In the genomic region with DNA sequence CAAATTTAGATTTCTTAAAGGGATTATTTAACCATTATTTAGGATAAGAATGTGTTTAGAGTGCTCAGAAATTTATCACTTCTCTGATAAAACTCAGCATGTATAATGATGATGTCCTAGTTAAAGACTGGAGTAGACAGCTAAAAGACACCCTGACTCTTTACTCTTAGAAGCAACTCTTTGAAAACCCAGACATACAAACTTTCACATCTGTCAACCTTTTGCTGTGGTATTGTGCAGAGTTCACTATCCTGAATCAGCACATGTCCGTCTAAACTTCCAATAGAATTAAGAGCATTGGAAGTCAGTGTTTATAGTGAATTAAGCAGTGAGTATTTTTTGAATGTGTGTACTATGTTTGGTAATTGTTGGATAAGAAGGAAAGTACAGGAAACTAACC, we compare ENCODE assay signal across 15 cellular contexts. TPM values are rescaled to one million over a fixed set of nuclear protein-coding genes. Genes with fewer than 3 reads are reported as not detected.
DNase-seq lines count a peak whose midpoint lies in the region; ATAC-seq and TF ChIP-seq lines count a peak whose summit lies in the region.
"Had no signal": no experiment of that assay in that cellular context is flagged by ENCODE, and none has a peak within 500 bp of the region (broad histone marks: within the 10 kb centered on the region; RNA-seq: fewer than 3 reads in every experiment).

No MANE protein-coding gene starts in this region.

- H3K14ac ChIP-seq in trophoblast cell (ENCODE audit: low read length) = no peak overlapping the region

- H3K36me3 ChIP-seq in KMS-11 (ENCODE audit: insufficient read depth) = no peaks in the 10 kb centered on the region
- no peaks in the 10 kb centered on the region for H3K36me3 ChIP-seq in trophoblast cell (ENCODE audit: control insufficient read depth in 1 of 2, insufficient read depth in 2 of 2, low read length in 2 of 2)

- TF ChIP-seq CTCF in KMS-11 (conservative IDR thresholded peaks at IDR 0.05; ENCODE audit: low read depth, low read length) (no peak), WTC11 (IDR thresholded peaks at IDR 0.05) (no peak)

- H3K4me3 Mint-ChIP-seq in activated CD4-positive, alpha-beta T cell treated with anti-CD3 and anti-CD28 coated beads for 36 hours = no peak overlapping the region
- no peak overlapping the region for H3K4me3 Mint-ChIP-seq in activated CD4-positive, alpha-beta T cell treated with anti-CD3 and anti-CD28 coated beads, Interleukin-2, amount 10 ng/mL, durations not matched to agents 24 days and 14 days
- H3K4me3 Mint-ChIP-seq in WTC11 = no peak overlapping the region
- H3K4me3 Mint-ChIP-seq: H9 had no signal

- H3K9me3 Mint-ChIP-seq in activated CD4-positive, alpha-beta T cell treated with anti-CD3 and anti-CD28 coated beads for 36 hours (ENCODE audit: low read depth) = no peaks in the 10 kb centered on the region
- H3K9me3 Mint-ChIP-seq in activated CD4-positive, alpha-beta T cell treated with anti-CD3 and anti-CD28 coated beads, Interleukin-2, amount 10 ng/mL, durations not matched to agents 24 days and 14 days = peaks cover 3% of the 10 kb centered on the region
- no peaks in the 10 kb centered on the region for H3K9me3 Mint-ChIP-seq in WTC11
- H3K9me3 Mint-ChIP-seq: H9 had no signal

- no peaks in the 10 kb centered on the region for H3K27me3 Mint-ChIP-seq in activated CD4-positive, alpha-beta T cell treated with anti-CD3 and anti-CD28 coated beads for 36 hours
- H3K27me3 Mint-ChIP-seq in activated CD4-positive, alpha-beta T cell treated with anti-CD3 and anti-CD28 coated beads, Interleukin-2, amount 10 ng/mL, durations not matched to agents 24 days and 14 days = no peaks in the 10 kb centered on the region
- H3K27me3 Mint-ChIP-seq in WTC11 (ENCODE audit: low read depth) = no peaks in the 10 kb centered on the region

- no peak overlapping the region for H4K12ac ChIP-seq in trophoblast cell (ENCODE audit: low read depth, low read length)

- no peak overlapping the region for H2AK5ac ChIP-seq in trophoblast cell (ENCODE audit: low read length)

- H2AFZ ChIP-seq in KMS-11 (ENCODE audit: low read depth) = no peak overlapping the region
- no peak overlapping the region for H2AFZ ChIP-seq in trophoblast cell (ENCODE audit: insufficient read depth, low read length, poor library complexity)

- POLR2A ChIA-PET in activated CD4-positive, alpha-beta T cell treated with anti-CD3 and anti-CD28 coated beads for 36 hours (lab: Charles Lee) = no interaction called here
- POLR2A ChIA-PET in WTC11 (lab: Charles Lee) = no interaction called here

- H3K4me3 ChIP-seq in KMS-11 (IDR thresholded peaks at IDR 0.05; ENCODE audit: insufficient read depth, low read depth, low read length) (no peak overlapping the region), trophoblast cell (ENCODE audit: low read depth, low read length) (no peak overlapping the region), right cardiac atrium (ENCODE audit: low read length) (no peak overlapping the region)
- H3K4me3 ChIP-seq: BLaER1 treated with 17β-estradiol and CSF1 and Interleukin-3, amounts not matched to agents 10 nM and 100 nM had no signal

- H4K91ac ChIP-seq in trophoblast cell (ENCODE audit: low read depth, low read length) = no peak overlapping the region

- peaks cover 69% of the 10 kb centered on the region for H3K4me1 Mint-ChIP-seq in activated CD4-positive, alpha-beta T cell treated with anti-CD3 and anti-CD28 coated beads for 36 hours
- peaks cover 29% of the 10 kb centered on the region for H3K4me1 Mint-ChIP-seq in activated CD4-positive, alpha-beta T cell treated with anti-CD3 and anti-CD28 coated beads, Interleukin-2, amount 10 ng/mL, durations not matched to agents 24 days and 14 days
- peaks cover 61% of the 10 kb centered on the region for H3K4me1 Mint-ChIP-seq in WTC11

- no CpG with 5 or more reads among the region's 1 CpG for WGBS in trophoblast cell (ENCODE audit: extremely low coverage, insufficient coverage, insufficient read length)
- WGBS in right cardiac atrium = 92% methylated on average over 1 of the region's 1 CpG

- H3K79me2 ChIP-seq in KMS-11 (ENCODE audit: insufficient read depth, low read depth) (peaks cover 94% of the 10 kb centered on the region), trophoblast cell (ENCODE audit: control insufficient read depth, insufficient read depth, low read length, poor library complexity) (peaks cover 9% of the 10 kb centered on the region)

- no peak overlapping the region for H3K23ac ChIP-seq in trophoblast cell (ENCODE audit: low read length)

- no peak overlapping the region for H2BK12ac ChIP-seq in trophoblast cell (ENCODE audit: low read length)

- peak overlapping the region; percentile 71 for H3K27ac ChIP-seq in KMS-11
- peak overlapping the region; percentile 25 for H3K27ac ChIP-seq in trophoblast cell (ENCODE audit: low read depth, low read length)
- H3K27ac ChIP-seq in right cardiac atrium (ENCODE audit: low read length) = no peak overlapping the region

- H3K4me2 ChIP-seq in KMS-11 = peak overlapping the region; percentile 75
- H3K4me2 ChIP-seq in trophoblast cell (ENCODE audit: low read length) = no peak overlapping the region

- H3K27ac Mint-ChIP-seq in activated CD4-positive, alpha-beta T cell treated with anti-CD3 and anti-CD28 coated beads for 36 hours = peak overlapping the region; percentile 11
- no peak overlapping the region for H3K27ac Mint-ChIP-seq in activated CD4-positive, alpha-beta T cell treated with anti-CD3 and anti-CD28 coated beads, Interleukin-2, amount 10 ng/mL, durations not matched to agents 24 days and 14 days
- H3K27ac Mint-ChIP-seq in WTC11 = peak overlapping the region; percentile 24; the same call in 1 of the 2 replicates
- H3K27ac Mint-ChIP-seq: H9 had no signal

- intact Hi-C loops in activated CD4-positive, alpha-beta T cell treated with anti-CD3 and anti-CD28 coated beads for 36 hours (cut with DNase I, micrococcal nuclease) = loop anchor here in 1 of 2 experiments (2.0 kb wide), 1 partner anchor 23 kb away; no protein-coding TSS in a partner anchor
- intact Hi-C loops in activated CD4-positive, alpha-beta T cell treated with anti-CD3 and anti-CD28 coated beads, Interleukin-2, amount 10 ng/mL, durations not matched to agents 24 days and 14 days (cut with micrococcal nuclease) = loop anchor here (2.0 kb wide), 1 partner anchor 23 kb away; no protein-coding TSS in a partner anchor
- intact Hi-C loops in right cardiac atrium (cut with DNase I) = no loop called here

- H3K27me3 ChIP-seq in KMS-11 (ENCODE audit: insufficient read depth, low read depth) (no peaks in the 10 kb centered on the region), trophoblast cell (ENCODE audit: insufficient read depth, low read length) (no peaks in the 10 kb centered on the region), right cardiac atrium (ENCODE audit: control insufficient read depth, insufficient read depth) (no peaks in the 10 kb centered on the region)
- H3K27me3 ChIP-seq: BLaER1 treated with 17β-estradiol and CSF1 and Interleukin-3, amounts not matched to agents 10 nM and 100 nM had no signal

- H3K9me3 ChIP-seq in trophoblast cell (ENCODE audit: insufficient read depth, low read depth, low read length) (no peaks in the 10 kb centered on the region), right cardiac atrium (ENCODE audit: control insufficient read depth, low read length) (no peaks in the 10 kb centered on the region)

- no peaks in the 10 kb centered on the region for H3K79me1 ChIP-seq in trophoblast cell (ENCODE audit: low read length)

- no peaks in the 10 kb centered on the region for H4K20me1 ChIP-seq in KMS-11 (ENCODE audit: insufficient read depth)

- peaks cover 86% of the 10 kb centered on the region for H3K4me1 ChIP-seq in KMS-11 (ENCODE audit: low read depth, poor library complexity, severe bottlenecking)
- H3K4me1 ChIP-seq in trophoblast cell (ENCODE audit: control insufficient read depth in 1 of 2, insufficient read depth in 2 of 2, low read length in 2 of 2) = peaks cover 11 to 12% of the 10 kb centered on the region in 2 experiments
- H3K4me1 ChIP-seq in right cardiac atrium (ENCODE audit: control insufficient read depth, insufficient read depth, low read length) = no peaks in the 10 kb centered on the region

- no peak overlapping the region for H3K18ac ChIP-seq in trophoblast cell (ENCODE audit: low read length)

- no peaks in the 10 kb centered on the region for H3K36me3 Mint-ChIP-seq in activated CD4-positive, alpha-beta T cell treated with anti-CD3 and anti-CD28 coated beads for 36 hours (ENCODE audit: low read depth)
- no peaks in the 10 kb centered on the region for H3K36me3 Mint-ChIP-seq in activated CD4-positive, alpha-beta T cell treated with anti-CD3 and anti-CD28 coated beads, Interleukin-2, amount 10 ng/mL, durations not matched to agents 24 days and 14 days (ENCODE audit: low read depth)
- H3K36me3 Mint-ChIP-seq in WTC11 = no peaks in the 10 kb centered on the region

- no peak overlapping the region for H3K4ac ChIP-seq in trophoblast cell (ENCODE audit: low read depth, low read length)

- no peak for ATAC-seq in activated CD4-positive, alpha-beta T cell treated with anti-CD3 and anti-CD28 coated beads for 36 hours
- ATAC-seq in WTC11 (no peak), right cardiac atrium (no peak)

- no peak for DNase-seq in activated CD4-positive, alpha-beta T cell treated with anti-CD3 and anti-CD28 coated beads for 36 hours
- DNase-seq in activated CD4-positive, alpha-beta T cell treated with anti-CD3 and anti-CD28 coated beads, Interleukin-2, amount 10 ng/mL, durations not matched to agents 24 days and 14 days = no peak
- DNase-seq in WTC11 (ENCODE audit: low spot score) (no peak), trophoblast cell (no peak), right cardiac atrium (no peak)
- no peak for DNase-seq in stimulated activated CD4-positive, alpha-beta T cell treated with anti-CD3 and anti-CD28 coated beads, Interleukin-4, amount 100 ng/mL, for 4 hours
- DNase-seq in stimulated activated CD4-positive, alpha-beta T cell treated with anti-CD3 and anti-CD28 coated beads, Interleukin-12 subunit alpha, Interleukin-12 subunit beta, amount 100 ng/mL, for 4 hours = no peak
- DNase-seq: 8988T, DMS153, H9, NCI-H187, NCI-H446 treated with DMSO at 0.1 percent for 48 hours, NCI-H748 treated with DMSO at 0.1 percent for 48 hours had no signal

- H4K8ac ChIP-seq in trophoblast cell (ENCODE audit: low read depth, low read length) = no peak overlapping the region

- H3K9ac ChIP-seq in KMS-11 (no peak overlapping the region), trophoblast cell (ENCODE audit: low read length) (no peak overlapping the region)

- CTCF ChIA-PET in activated CD4-positive, alpha-beta T cell treated with anti-CD3 and anti-CD28 coated beads for 36 hours (lab: Charles Lee) = interaction anchor here (1.9 kb wide), 1 partner anchor 14 kb away, joined by 6 read pairs; no protein-coding TSS in a partner anchor
- CTCF ChIA-PET in WTC11 (lab: Charles Lee) = no interaction called here

- no peak overlapping the region for H2BK120ac ChIP-seq in trophoblast cell (ENCODE audit: insufficient read depth, low read length, poor library complexity)

- H2BK5ac ChIP-seq in trophoblast cell (ENCODE audit: low read depth, low read length, poor library complexity) = no peak overlapping the region

RNA-seq across cellular contexts. Expression of gene ZNRF2, which starts 24.9 kb away (rescaled TPM):
- 1 to 10 TPM; 8.1 to 8.8 TPM for total RNA-seq in activated CD4-positive, alpha-beta T cell treated with anti-CD3 and anti-CD28 coated beads for 36 hours
- 8.8 and 9.2 TPM in 2 replicates for total RNA-seq in activated CD4-positive, alpha-beta T cell treated with anti-CD3 and anti-CD28 coated beads, Interleukin-2, amount 10 ng/mL, durations not matched to agents 24 days and 14 days
- 16.8 to 18.2 TPM (median 17.8 TPM) in 3 replicates for total RNA-seq in WTC11 (2021)
- 16.3 and 17.2 TPM in 2 replicates for polyA plus RNA-seq in trophoblast cell (2013)
- 1 to 10 TPM; 5.8 to 8.5 (median 7.0) TPM for total RNA-seq in right cardiac atrium
- polyA plus RNA-seq in right cardiac atrium = 2.5 TPM
